In genomic region chr6:36605102-36605501, GRCh38 we compare ENCODE assay signal across 10 cellular contexts. TPM values are rescaled to one million over a fixed set of nuclear protein-coding genes. Genes with fewer than 3 reads are reported as not detected.
DNase-seq lines count a peak whose midpoint lies in the region; ATAC-seq and TF ChIP-seq lines count a peak whose summit lies in the region.
"Had no signal": no experiment of that assay in that cellular context is flagged by ENCODE, and none has a peak within 500 bp of the region (broad histone marks: within the 10 kb centered on the region; RNA-seq: fewer than 3 reads in every experiment).

No MANE protein-coding gene starts in this region.

- no peaks in the 10 kb centered on the region for H3K9me3 ChIP-seq in CD8-positive, alpha-beta T cell (ENCODE audit: low read length)
- no peaks in the 10 kb centered on the region for H3K9me3 ChIP-seq in Loucy (ENCODE audit: insufficient read depth, low read depth, low read length)
- H3K9me3 ChIP-seq: body of pancreas had no signal

- H3K4me3 Mint-ChIP-seq in CD8-positive, alpha-beta T cell = no peak overlapping the region
- no peak overlapping the region for H3K4me3 Mint-ChIP-seq in central memory CD8-positive, alpha-beta T cell
- no peak overlapping the region for H3K4me3 Mint-ChIP-seq in progenitor cell of endocrine pancreas (ENCODE audit: low read depth)

- H3K27ac ChIP-seq in CD8-positive, alpha-beta T cell (ENCODE audit: low read depth, low read length) = no peak overlapping the region
- H3K27ac ChIP-seq in substantia nigra (ENCODE audit: low read depth, low read length, poor library complexity, severe bottlenecking) = no peak overlapping the region
- H3K27ac ChIP-seq: body of pancreas had no signal

- H3K27me3 Mint-ChIP-seq in CD8-positive, alpha-beta T cell (ENCODE audit: low read depth) = no peaks in the 10 kb centered on the region
- H3K27me3 Mint-ChIP-seq in central memory CD8-positive, alpha-beta T cell = no peaks in the 10 kb centered on the region
- H3K27me3 Mint-ChIP-seq in progenitor cell of endocrine pancreas = no peaks in the 10 kb centered on the region

- H2AFZ ChIP-seq in Loucy (ENCODE audit: low read length) = no peak overlapping the region

- H3K4me1 ChIP-seq in CD8-positive, alpha-beta T cell (ENCODE audit: insufficient read depth, low read length) = peaks cover 82% of the 10 kb centered on the region
- peaks cover 49% of the 10 kb centered on the region for H3K4me1 ChIP-seq in Loucy (ENCODE audit: insufficient read depth, low read length, poor library complexity, severe bottlenecking)

- no peak overlapping the region for H3K4me3 ChIP-seq in CD8-positive, alpha-beta T cell (ENCODE audit: low read depth, low read length)
- no peak overlapping the region for H3K4me3 ChIP-seq in Loucy (ENCODE audit: low read length, poor library complexity, severe bottlenecking)
- H3K4me3 ChIP-seq: body of pancreas had no signal

- H4K20me1 ChIP-seq in Loucy (ENCODE audit: insufficient read depth, low read length, poor library complexity, severe bottlenecking) = peaks cover 97% of the 10 kb centered on the region

- peaks cover 90% of the 10 kb centered on the region for H3K4me1 Mint-ChIP-seq in CD8-positive, alpha-beta T cell (ENCODE audit: low read depth)
- peaks cover 55% of the 10 kb centered on the region for H3K4me1 Mint-ChIP-seq in central memory CD8-positive, alpha-beta T cell
- H3K4me1 Mint-ChIP-seq in progenitor cell of endocrine pancreas (ENCODE audit: low read depth) = peaks cover 48% of the 10 kb centered on the region

- TF ChIP-seq CTCF in CD8-positive, alpha-beta T cell (IDR thresholded peaks at IDR 0.05) = no peak
- no peak for TF ChIP-seq CTCF in Loucy (conservative IDR thresholded peaks at IDR 0.05; ENCODE audit: low read length)
- no peak for TF ChIP-seq CTCF in progenitor cell of endocrine pancreas (IDR thresholded peaks at IDR 0.05; ENCODE audit: unreplicated experiment)

- no peaks in the 10 kb centered on the region for H3K27me3 ChIP-seq in CD8-positive, alpha-beta T cell (ENCODE audit: insufficient read depth, low read length)
- H3K27me3 ChIP-seq in Loucy (ENCODE audit: insufficient read depth, low read length, poor library complexity, severe bottlenecking) = peaks cover 3% of the 10 kb centered on the region
- H3K27me3 ChIP-seq: body of pancreas had no signal

- no peak overlapping the region for H3K9ac ChIP-seq in Loucy (ENCODE audit: low read depth, low read length, poor library complexity, severe bottlenecking)

- H3K36me3 Mint-ChIP-seq in CD8-positive, alpha-beta T cell = peaks cover 95% of the 10 kb centered on the region
- peaks cover 95% of the 10 kb centered on the region for H3K36me3 Mint-ChIP-seq in central memory CD8-positive, alpha-beta T cell (ENCODE audit: insufficient read depth)
- peaks cover 64% of the 10 kb centered on the region for H3K36me3 Mint-ChIP-seq in progenitor cell of endocrine pancreas (ENCODE audit: insufficient read depth)

- peak overlapping the region; percentile 100 for H3K4me2 ChIP-seq in Loucy (ENCODE audit: low read depth, low read length, poor library complexity, severe bottlenecking)

- H3F3A ChIP-seq in Loucy (ENCODE audit: low read depth) = no peaks in the 10 kb centered on the region

- H3K79me2 ChIP-seq in Loucy (ENCODE audit: insufficient read depth, low read length) = peaks cover 97% of the 10 kb centered on the region

- H3K36me3 ChIP-seq in CD8-positive, alpha-beta T cell (ENCODE audit: insufficient read depth, low read length) = peaks cover 69% of the 10 kb centered on the region
- H3K36me3 ChIP-seq in Loucy (ENCODE audit: insufficient read depth, low read length) = peaks cover 96% of the 10 kb centered on the region

- no peaks in the 10 kb centered on the region for H3K9me3 Mint-ChIP-seq in CD8-positive, alpha-beta T cell
- H3K9me3 Mint-ChIP-seq in central memory CD8-positive, alpha-beta T cell = no peaks in the 10 kb centered on the region
- no peaks in the 10 kb centered on the region for H3K9me3 Mint-ChIP-seq in progenitor cell of endocrine pancreas (ENCODE audit: low read depth)

- no peaks in the 10 kb centered on the region for H3K9me2 ChIP-seq in Loucy (replicated peaks; ENCODE audit: low read depth, low read length)

- CTCF ChIA-PET in CD8-positive, alpha-beta T cell (lab: Charles Lee) = no interaction called here

- POLR2A ChIA-PET in CD8-positive, alpha-beta T cell (lab: Charles Lee) = interaction anchor here (3.4 kb wide), 1 partner anchor 10 kb away, joined by 17 read pairs; the partner anchor contains the start of gene SRSF3

- peak overlapping the region; percentile 45 for H3K27ac Mint-ChIP-seq in CD8-positive, alpha-beta T cell
- H3K27ac Mint-ChIP-seq in central memory CD8-positive, alpha-beta T cell (ENCODE audit: low read depth) = peak overlapping the region; percentile 64
- peak overlapping the region; percentile 86 for H3K27ac Mint-ChIP-seq in progenitor cell of endocrine pancreas

- no peak for ATAC-seq in CD8-positive, alpha-beta T cell
- ATAC-seq in central memory CD8-positive, alpha-beta T cell (replicated peaks; ENCODE audit: extremely low read depth, poor library complexity, severe bottlenecking) = no peak
- ATAC-seq: body of pancreas had no signal

- intact Hi-C loops in CD8-positive, alpha-beta T cell (cut with DNase I, micrococcal nuclease) = loop anchor here in 1 of 2 experiments (10.0 kb wide), 1 partner anchor 570 kb away; the partner anchor contains the start of gene PIM1

- DNase-seq in CD8-positive, alpha-beta T cell = no peak
- no peak for DNase-seq in central memory CD8-positive, alpha-beta T cell (ENCODE audit: low spot score in 2 of 2)
- DNase-seq in progenitor cell of endocrine pancreas (ENCODE audit: low spot score, unreplicated experiment) = no peak
- no peak for DNase-seq in AG08395 (ENCODE audit: low spot score)
- no peak for DNase-seq in substantia nigra (lab: John Stamatoyannopoulos, UW)
- DNase-seq in amniotic stem cell (lab: John Stamatoyannopoulos, UW) = no peak
- DNase-seq: body of pancreas; Calu3; effector CD8-positive, alpha-beta T cell had no signal

RNA-seq across cellular contexts. Expression of gene SRSF3, which starts 10.9 kb away (rescaled TPM):
- 100 to 1,000 TPM; 620 to 627 TPM for total RNA-seq in CD8-positive, alpha-beta T cell
- 427 and 442 TPM in 2 replicates for total RNA-seq in progenitor cell of endocrine pancreas

RNA-seq across cellular contexts. Expression of gene STK38, which starts 57.8 kb away (rescaled TPM):
- 10 to 100 TPM; 37.6 to 38.7 TPM for total RNA-seq in CD8-positive, alpha-beta T cell
- 46.9 and 47.2 TPM in 2 replicates for total RNA-seq in progenitor cell of endocrine pancreas
